In the genomic region with DNA sequence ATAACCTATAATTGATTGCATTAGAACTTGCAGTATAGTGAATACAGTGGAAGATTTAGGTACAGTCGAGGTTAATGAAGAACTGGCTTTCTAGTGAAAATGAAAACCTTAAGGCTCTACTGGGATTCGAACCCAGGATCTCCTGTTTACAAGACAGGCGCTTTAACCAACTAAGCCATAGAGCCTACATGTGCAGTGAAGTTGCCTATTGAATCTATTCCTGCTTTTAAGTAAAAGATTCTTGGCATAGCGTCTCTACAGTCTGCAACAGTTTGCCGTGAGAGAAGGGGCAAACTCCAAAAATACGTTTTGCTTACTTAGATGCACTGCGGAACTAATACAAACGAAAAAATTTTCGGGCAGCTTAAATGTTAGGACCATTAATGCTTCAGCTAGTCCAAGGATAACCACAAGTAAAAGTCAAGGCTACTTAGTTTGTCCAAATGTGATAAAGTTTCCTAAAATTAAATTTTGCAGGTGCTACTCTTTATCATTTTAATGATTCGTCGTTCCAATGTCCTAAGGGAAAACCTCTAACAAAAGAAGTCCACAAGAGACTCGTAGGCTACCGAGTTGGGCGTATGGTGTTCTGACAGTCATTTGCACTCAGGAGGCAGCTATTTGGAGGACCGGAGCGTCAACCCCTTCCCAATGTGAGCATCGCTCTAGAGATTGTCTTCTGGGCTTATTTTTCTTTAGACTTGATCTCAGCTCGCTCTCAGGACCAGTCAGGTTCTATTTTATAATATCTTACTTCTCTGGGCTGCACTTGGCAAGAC, we compare ENCODE assay signal across 8 cellular contexts. TPM values are rescaled to one million over a fixed set of nuclear protein-coding genes. Genes with fewer than 3 reads are reported as not detected.
DNase-seq lines count a peak whose midpoint lies in the region; ATAC-seq, FAIRE-seq and TF ChIP-seq lines count a peak whose summit lies in the region.

No MANE protein-coding gene starts in this region.

- DNase-seq in Daoy (ENCODE audit: low read depth), result peak; percentile 84
- peak; percentile 88 for DNase-seq in HCT116 (ENCODE audit: low read depth, low spot score)
- peak; percentile 83 for DNase-seq in NCI-H748 (lab: John Stamatoyannopoulos, UW; ENCODE audit: unreplicated experiment)
- peak; percentile 64 to 93 (median 76) for DNase-seq in K562 (ENCODE audit: extremely low read depth in 1 of 4, low spot score in 3 of 4)
- DNase-seq in mesendoderm, result peak; percentile 94
- DNase-seq in upper lobe of right lung, result no peak

- H3K9me1 ChIP-seq in K562 (ENCODE audit: control insufficient read depth, insufficient read depth, low read length), result no peaks in the 10 kb centered on the region

- H2BK120ac ChIP-seq in mesendoderm (ENCODE audit: low read depth, low read length), result no peak overlapping the region

- no peaks in the 10 kb centered on the region for H3K9me2 ChIP-seq in HCT116 (ENCODE audit: insufficient read depth)

- TF ChIP-seq RAD21 in HCT116 (IDR thresholded peaks at IDR 0.05; ENCODE audit: low read depth) (peak; percentile 23; the same call in 1 of the 2 replicates), K562 (CRISPR knock-in tag; conservative IDR thresholded peaks at IDR 0.05 in 1 of 2, IDR thresholded peaks at IDR 0.05 in 1 of 2) (no peak; a peak in 2 of 4 replicates)

- POLR2A ChIA-PET in HCT116 (lab: Charles Lee) (no interaction called here), K562 (lab: Yijun Ruan, JAX) (interaction anchor here (0.5 to 4.9 kb wide), 7 partner anchors 14 to 582 kb away, joined by 3 to 36 read pairs (median 3); a partner anchor contains a TSS)

- H3K79me2 ChIP-seq in HCT116 (ENCODE audit: insufficient read depth, low read length), result no peaks in the 10 kb centered on the region
- no peaks in the 10 kb centered on the region for H3K79me2 ChIP-seq in K562 (ENCODE audit: control insufficient read depth, insufficient read depth, low read length)
- no peaks in the 10 kb centered on the region for H3K79me2 ChIP-seq in mesendoderm (ENCODE audit: control insufficient read depth, insufficient read depth, low read length)

- H3K4ac ChIP-seq in mesendoderm (ENCODE audit: low read depth, low read length), result no peak overlapping the region

- H3K23ac ChIP-seq in mesendoderm (ENCODE audit: low read length), result no peak overlapping the region

- H3K4me3 ChIP-seq in HCT116 (replicated peaks in 1 of 2; ENCODE audit: low read depth in 1 of 2, low read length in 2 of 2), result peak overlapping the region; percentile 28 to 44
- peak overlapping the region; percentile 55 for H3K4me3 ChIP-seq in K562
- H3K4me3 ChIP-seq in mesendoderm (ENCODE audit: low read length), result peak overlapping the region; percentile 53
- H3K4me3 ChIP-seq in upper lobe of right lung, result no peak overlapping the region

- BruUV-seq in HCT116 (replicated peaks; lab: Mats Ljungman, UMichigan), result no TSS peak
- TSS peak; percentile 98 for BruUV-seq in K562 (replicated peaks; lab: Mats Ljungman, UMichigan)

- H3K4me2 ChIP-seq in HCT116 (ENCODE audit: low read length), result peak overlapping the region; percentile 70
- peak overlapping the region; percentile 85 for H3K4me2 ChIP-seq in K562 (ENCODE audit: insufficient read depth, low read length)
- H3K4me2 ChIP-seq in mesendoderm (ENCODE audit: low read length), result peak overlapping the region; percentile 43

- RAD21 ChIA-PET in HCT116 (lab: Charles Lee; ENCODE audit: low non-redundant PET in 1 of 2, low total read pairs in 2 of 2, uncharacterized antibody in 2 of 2, unreplicated experiment in 2 of 2), result no interaction called here

- in situ Hi-C loops in K562 (cut with MboI), result no loop called here

- peak overlapping the region; percentile 89 for H2AFZ ChIP-seq in HCT116 (ENCODE audit: low read depth, low read length, poor library complexity, severe bottlenecking)
- H2AFZ ChIP-seq in K562 (ENCODE audit: low read depth, low read length), result peak overlapping the region; percentile 86

- no peak overlapping the region for H2BK15ac ChIP-seq in mesendoderm (replicated peaks; ENCODE audit: low read depth)

- TF ChIP-seq POLR2A in HCT116 (IDR thresholded peaks at IDR 0.05; ENCODE audit: borderline replicate concordance, extremely low read depth, insufficient read depth, insufficient read length) (no peak), K562 (conservative IDR thresholded peaks at IDR 0.05) (peak; percentile 59)

- no peaks in the 10 kb centered on the region for H3K27me3 ChIP-seq in HCT116 (ENCODE audit: insufficient read depth, low read length)
- no peaks in the 10 kb centered on the region for H3K27me3 ChIP-seq in K562 (ENCODE audit: control insufficient read depth in 2 of 2, insufficient read depth in 2 of 2, low read length in 2 of 2)
- H3K27me3 ChIP-seq in mesendoderm (ENCODE audit: insufficient read depth, low read length, poor library complexity), result no peaks in the 10 kb centered on the region
- H3K27me3 ChIP-seq in upper lobe of right lung, result peaks cover 7% of the 10 kb centered on the region

- FAIRE-seq in K562 (lab: Jason Lieb, UNC), result peak; percentile 79

- H3K56ac ChIP-seq in mesendoderm (ENCODE audit: low read length), result no peak overlapping the region

- TF ChIP-seq EP300 in K562 (IDR thresholded peaks at IDR 0.05; ENCODE audit: low read length), result peak; percentile 87

- H4K8ac ChIP-seq in mesendoderm (ENCODE audit: low read depth, low read length), result no peak overlapping the region

- intact Hi-C loops in HCT116 (cut with micrococcal nuclease) (loop anchor here (5.0 kb wide), 1 partner anchor 198 kb away; no protein-coding TSS in a partner anchor), K562 (cut with micrococcal nuclease) (loop anchor here (2.0 kb wide), 2 partner anchors 68 to 76 kb away; a partner anchor contains a TSS), upper lobe of right lung (cut with DNase I) (no loop called here)

- no peak overlapping the region for H3K27ac ChIP-seq in HCT116 (ENCODE audit: low read depth, low read length)
- peak overlapping the region; percentile 2; the same call in 1 of the 3 replicates for H3K27ac ChIP-seq in K562 (ENCODE audit: extremely low read depth, low read depth, low read length)
- H3K27ac ChIP-seq in mesendoderm (ENCODE audit: low read depth, low read length), result no peak overlapping the region
- H3K27ac ChIP-seq in upper lobe of right lung, result no peak overlapping the region

- TF ChIP-seq CTCF in HCT116 (IDR thresholded peaks at IDR 0.05 in 2 of 3, conservative IDR thresholded peaks at IDR 0.05 in 1 of 3; ENCODE audit: borderline replicate concordance in 1 of 3, insufficient read depth in 1 of 3, low read depth in 2 of 3, low read length in 2 of 3) (no peak), K562 (IDR thresholded peaks at IDR 0.05 in 2 of 3, conservative IDR thresholded peaks at IDR 0.05 in 1 of 3; ENCODE audit: insufficient read depth in 2 of 3, low read depth in 1 of 3, low read length in 3 of 3) (peak in 1 of 3 experiments; percentile 13; a peak in 1 of 6 replicates), upper lobe of right lung (IDR thresholded peaks at IDR 0.05) (no peak)

- H4K20me1 ChIP-seq in HCT116 (ENCODE audit: insufficient read depth) (no peaks in the 10 kb centered on the region), K562 (replicated peaks; ENCODE audit: control insufficient read depth, insufficient read depth, low read length) (no peaks in the 10 kb centered on the region)

- H3K9me3 ChIP-seq in HCT116 (ENCODE audit: control insufficient read depth in 1 of 2, insufficient read depth in 1 of 2, low read depth in 1 of 2, low read length in 2 of 2) (no peaks in the 10 kb centered on the region), K562 (replicated peaks; ENCODE audit: control insufficient read depth, insufficient read depth, low read depth, low read length) (no peaks in the 10 kb centered on the region), upper lobe of right lung (no peaks in the 10 kb centered on the region)

- H4K5ac ChIP-seq in mesendoderm (ENCODE audit: low read length), result no peak overlapping the region

- H2BK5ac ChIP-seq in mesendoderm (ENCODE audit: low read length), result no peak overlapping the region

- H3K18ac ChIP-seq in mesendoderm (ENCODE audit: low read length), result no peak overlapping the region

- H3K9ac ChIP-seq in HCT116 (ENCODE audit: low read length) (no peak overlapping the region), K562 (ENCODE audit: insufficient read depth in 1 of 2, low read depth in 2 of 2, low read length in 2 of 2) (peak overlapping the region; percentile 58 to 80; a peak in 3 of 4 replicates), mesendoderm (ENCODE audit: low read length) (peak overlapping the region; percentile 15)

- H3K4me1 ChIP-seq in HCT116 (ENCODE audit: control insufficient read depth in 1 of 2, insufficient read depth in 2 of 2, low read length in 2 of 2), result peaks cover 0 to 9% of the 10 kb centered on the region in 2 experiments; a peak in 2 of 4 replicates
- no peaks in the 10 kb centered on the region; a peak in 2 of 5 replicates for H3K4me1 ChIP-seq in K562 (replicated peaks in 1 of 2; ENCODE audit: control insufficient read depth in 2 of 2, insufficient read depth in 2 of 2, low read length in 2 of 2)
- no peaks in the 10 kb centered on the region for H3K4me1 ChIP-seq in mesendoderm (ENCODE audit: control insufficient read depth, low read depth, low read length)
- H3K4me1 ChIP-seq in upper lobe of right lung, result no peaks in the 10 kb centered on the region

- H3K36me3 ChIP-seq in HCT116 (ENCODE audit: control insufficient read depth in 1 of 2, insufficient read depth in 2 of 2, low read length in 2 of 2) (no peaks in the 10 kb centered on the region), K562 (ENCODE audit: control insufficient read depth, insufficient read depth, low read length) (no peaks in the 10 kb centered on the region), mesendoderm (ENCODE audit: control insufficient read depth, insufficient read depth, low read length) (no peaks in the 10 kb centered on the region), upper lobe of right lung (no peaks in the 10 kb centered on the region)

- CTCF ChIA-PET in HCT116 (lab: Charles Lee) (interaction anchor here (1.2 kb wide), 1 partner anchor 68 kb away, joined by 3 read pairs; no protein-coding TSS in a partner anchor), K562 (lab: Yijun Ruan, JAX; ENCODE audit: low intra/inter-chr PET ratio) (no interaction called here)

- no peak overlapping the region for H2AK5ac ChIP-seq in mesendoderm (ENCODE audit: low read length)

- H3K79me1 ChIP-seq in mesendoderm (ENCODE audit: low read length), result no peaks in the 10 kb centered on the region

- ATAC-seq in HCT116 (peak; percentile 93), K562 (peak; percentile 96), upper lobe of right lung (no peak), HG03159 (IDR thresholded peaks at IDR 0.05; ENCODE audit: unreplicated experiment) (no peak), HG02798 (IDR thresholded peaks at IDR 0.05; ENCODE audit: poor library complexity, unreplicated experiment) (no peak)

- under 1% methylated on average over 18 of the region's 18 CpGs for WGBS in K562 (ENCODE audit: insufficient coverage, low coverage, missing lambda C conversion rate)
- WGBS in mesendoderm (ENCODE audit: extremely low coverage, insufficient coverage, low lambda C conversion rate), result no CpG with 5 or more reads among the region's 18 CpGs

RNA-seq across cellular contexts. Expression of a gene that starts 31.3 kb away (rescaled TPM):
- 3.4 and 8.4 TPM in 2 replicates for total RNA-seq in Daoy (2014; rRNA removed; shearing (Covaris generic))
- not detected for total RNA-seq in HCT116 (2021; ENCODE audit: unreplicated experiment)
- polyA plus RNA-seq in HCT116 (2012), result not detected in 2 replicates
- 0.90 and 1.3 TPM in 2 replicates for total RNA-seq in K562 (2011; cell fraction: chromatin; rRNA removed; ENCODE audit: low replicate concordance)
- total RNA-seq in K562 (2011; cell fraction: nucleolus; rRNA removed), result 0.17 and 0.66 TPM in 2 replicates
- total RNA-seq in K562 (2011; cell fraction: nucleoplasm; rRNA removed), result 0.59 and 0.92 TPM in 2 replicates
- 0.05 and 0.16 TPM in 2 replicates for total RNA-seq in K562 (2014; rRNA removed)
- total RNA-seq in K562 (2014; rRNA removed; fragmentation: Illumina TruSeq; extraction: Trizol), result 0.25 and 0.32 TPM in 2 replicates
- total RNA-seq in K562 (2015; rRNA removed; fragmentation: Illumina TruSeq; extraction: Trizol), result 0.29 and 0.30 TPM in 2 replicates
- 0.22 and 0.34 TPM in 2 replicates for total RNA-seq in K562 (2021)
- 0.24 and 0.49 TPM in 2 replicates for polyA plus RNA-seq in K562 (2011; rRNA removed)
- 0.21 TPM in 1 of 2 replicates, not detected in the other for polyA plus RNA-seq in K562 (2011; cell fraction: cytosol; rRNA removed)
- 0.36 and 0.72 TPM in 2 replicates for polyA plus RNA-seq in K562 (2011; cell fraction: nucleus; rRNA removed)
- polyA plus RNA-seq in K562 (2012), result 0.25 and 0.29 TPM in 2 replicates
- 0.18 and 0.19 TPM in 2 replicates for polyA plus RNA-seq in K562 (2014; fragmentation: Illumina TruSeq; extraction: Trizol)
- under 1 TPM in 1 of 2 experiments, not detected in 1; 0.08 TPM for polyA plus RNA-seq in K562 (2014; fragmentation: Nextera tagmentation; extraction: Ambion mirVana)
- polyA plus RNA-seq in K562 (2014; rRNA removed), result 0.17 and 0.38 TPM in 2 replicates
- 0.25 and 1.1 TPM in 2 replicates for polyA minus RNA-seq in K562 (2011; rRNA and poly(A)+ RNA removed)
- polyA minus RNA-seq in K562 (2011; cell fraction: cytosol; rRNA and poly(A)+ RNA removed), result not detected in 2 replicates
- polyA minus RNA-seq in K562 (2011; cell fraction: nucleus; rRNA and poly(A)+ RNA removed), result 0.40 and 1.4 TPM in 2 replicates
- 0.65 TPM for polyA plus RNA-seq in mesendoderm (2013, experiment 1 of 2)
- 0.76 TPM for polyA plus RNA-seq in mesendoderm (2013, experiment 2 of 2)
- total RNA-seq in upper lobe of right lung, result 2.2 TPM

RNA-seq across cellular contexts. Expression of a gene that starts 41.0 kb away (rescaled TPM):
- not detected in 2 replicates for total RNA-seq in Daoy (2014; rRNA removed; shearing (Covaris generic))
- total RNA-seq in HCT116 (2021; ENCODE audit: unreplicated experiment) (not detected), K562 (2014; rRNA removed) (not detected in 2 replicates), K562 (2014; rRNA removed; fragmentation: Illumina TruSeq; extraction: Trizol) (not detected in 2 replicates), K562 (2015; rRNA removed; fragmentation: Illumina TruSeq; extraction: Trizol) (not detected in 2 replicates), K562 (2021) (not detected in 2 replicates), upper lobe of right lung (not detected)
- polyA plus RNA-seq in HCT116 (2012), result not detected in 2 replicates
- not detected in 2 replicates for total RNA-seq in K562 (2011; cell fraction: chromatin; rRNA removed; ENCODE audit: low replicate concordance)
- total RNA-seq in K562 (2011; cell fraction: nucleolus; rRNA removed), result not detected in 2 replicates
- total RNA-seq in K562 (2011; cell fraction: nucleoplasm; rRNA removed), result not detected in 2 replicates
- polyA plus RNA-seq in K562 (2011; rRNA removed) (not detected in 2 replicates), K562 (2014; fragmentation: Illumina TruSeq; extraction: Trizol) (not detected in 2 replicates), K562 (2014; fragmentation: Nextera tagmentation; extraction: Ambion mirVana) (not detected), K562 (2014; rRNA removed) (not detected in 2 replicates)
- not detected in 2 replicates for polyA plus RNA-seq in K562 (2011; cell fraction: cytosol; rRNA removed)
- not detected in 2 replicates for polyA plus RNA-seq in K562 (2011; cell fraction: nucleus; rRNA removed)
- not detected in 2 replicates for polyA plus RNA-seq in K562 (2012)
- polyA minus RNA-seq in K562 (2011; rRNA and poly(A)+ RNA removed), result not detected in 2 replicates
- not detected in 2 replicates for polyA minus RNA-seq in K562 (2011; cell fraction: cytosol; rRNA and poly(A)+ RNA removed)
- polyA minus RNA-seq in K562 (2011; cell fraction: nucleus; rRNA and poly(A)+ RNA removed), result not detected in 2 replicates
- not detected for polyA plus RNA-seq in mesendoderm (2013, experiment 1 of 2)
- not detected for polyA plus RNA-seq in mesendoderm (2013, experiment 2 of 2)

RNA-seq across cellular contexts. Expression of a gene that starts 51.1 kb away (rescaled TPM):
- total RNA-seq in Daoy (2014; rRNA removed; shearing (Covaris generic)), result not detected in 2 replicates
- total RNA-seq in HCT116 (2021; ENCODE audit: unreplicated experiment) (not detected), K562 (2014; rRNA removed) (not detected in 2 replicates), K562 (2014; rRNA removed; fragmentation: Illumina TruSeq; extraction: Trizol) (0.18 TPM in 1 of 2 replicates, not detected in the other), K562 (2015; rRNA removed; fragmentation: Illumina TruSeq; extraction: Trizol) (not detected in 2 replicates), K562 (2021) (not detected in 2 replicates), upper lobe of right lung (not detected)
- not detected in 2 replicates for polyA plus RNA-seq in HCT116 (2012)
- total RNA-seq in K562 (2011; cell fraction: chromatin; rRNA removed; ENCODE audit: low replicate concordance), result not detected in 2 replicates
- total RNA-seq in K562 (2011; cell fraction: nucleolus; rRNA removed), result not detected in 2 replicates
- 0.22 TPM in 1 of 2 replicates, not detected in the other for total RNA-seq in K562 (2011; cell fraction: nucleoplasm; rRNA removed)
- polyA plus RNA-seq in K562 (2011; rRNA removed) (not detected in 2 replicates), K562 (2014; fragmentation: Illumina TruSeq; extraction: Trizol) (not detected in 2 replicates), K562 (2014; fragmentation: Nextera tagmentation; extraction: Ambion mirVana) (under 1 TPM in 1 of 2 experiments, not detected in 1; 0.15 TPM), K562 (2014; rRNA removed) (0.07 TPM in 1 of 2 replicates, not detected in the other)
- not detected in 2 replicates for polyA plus RNA-seq in K562 (2011; cell fraction: cytosol; rRNA removed)
- not detected in 2 replicates for polyA plus RNA-seq in K562 (2011; cell fraction: nucleus; rRNA removed)
- 0.08 and 1.9 TPM in 2 replicates for polyA plus RNA-seq in K562 (2012)
- 0.14 TPM in 1 of 2 replicates, not detected in the other for polyA minus RNA-seq in K562 (2011; rRNA and poly(A)+ RNA removed)
- not detected in 2 replicates for polyA minus RNA-seq in K562 (2011; cell fraction: cytosol; rRNA and poly(A)+ RNA removed)
- not detected in 2 replicates for polyA minus RNA-seq in K562 (2011; cell fraction: nucleus; rRNA and poly(A)+ RNA removed)
- polyA plus RNA-seq in mesendoderm (2013, experiment 1 of 2), result 0.15 TPM
- polyA plus RNA-seq in mesendoderm (2013, experiment 2 of 2), result 0.18 TPM

Comparison
In these comparisons a context has a peak if more than half of its experiments do, and no peak if none do; other contexts are left out.
1. ATAC-seq: peak in HCT116 (single experiment) and K562 (single experiment); none in upper lobe of right lung (single experiment), HG03159 (single experiment) and HG02798 (single experiment).
2. Peak in every context shown above with its lines, with median percentiles within 50 percentile points of each other: H3K4me2 ChIP-seq.